Comparison of ENCODE assay signal across 1 cellular context in the genomic region with DNA sequence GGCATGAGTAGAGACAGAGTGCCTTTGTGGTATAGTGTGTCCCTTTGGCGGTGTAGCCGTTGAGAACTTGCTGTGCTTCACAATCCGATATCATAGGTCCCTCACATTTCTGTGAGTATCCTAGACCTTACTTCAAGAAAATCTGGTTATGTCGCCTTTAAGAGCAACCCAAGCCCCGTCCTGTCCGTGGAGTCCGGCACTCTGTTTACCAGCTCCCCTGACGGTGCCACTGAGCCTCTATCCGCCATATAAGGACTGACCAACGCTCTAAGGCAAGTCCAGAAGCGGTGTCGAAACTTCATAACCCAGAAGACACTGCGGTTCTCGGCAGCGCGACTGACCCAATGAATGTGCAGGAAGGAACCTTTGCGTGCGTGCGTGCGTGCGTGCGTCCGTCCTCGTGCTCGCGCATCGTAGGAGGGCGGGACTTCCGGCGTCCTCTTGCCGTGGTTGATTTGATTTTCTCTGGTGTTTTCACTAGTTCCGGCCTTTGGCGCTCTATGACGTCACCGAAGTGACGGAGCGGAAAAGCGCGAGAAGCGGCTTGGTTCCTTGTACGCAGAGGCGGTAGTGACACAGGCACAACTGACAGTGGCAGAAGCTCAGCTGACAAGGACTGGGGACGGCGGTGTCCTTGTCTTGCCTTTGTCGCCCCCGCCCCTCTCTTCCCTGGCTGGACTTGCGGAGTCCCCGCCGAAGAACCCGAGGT.
TF ChIP-seq lines count a peak whose summit lies in the region.

A gene (plus strand): TSS at position 555 of the 709 bp plus-strand sequence. CDS start 1,283 bp downstream, outside the sequence.
A gene (plus strand): TSS at position 555 of the 709 bp plus-strand sequence. CDS start 5,005 bp downstream, outside the sequence.

TF ChIP-seq in liver, 16 proteins besides CTCF, POLR2A, EP300 and RAD21 (continued from another document):
- TF ChIP-seq, protein P1, sequence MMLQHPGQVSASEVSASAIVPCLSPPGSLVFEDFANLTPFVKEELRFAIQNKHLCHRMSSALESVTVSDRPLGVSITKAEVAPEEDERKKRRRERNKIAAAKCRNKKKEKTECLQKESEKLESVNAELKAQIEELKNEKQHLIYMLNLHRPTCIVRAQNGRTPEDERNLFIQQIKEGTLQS (IDR thresholded peaks at IDR 0.05), result no peak
- TF ChIP-seq SP1 (IDR thresholded peaks at IDR 0.05) (peak; percentile 68), JUND (IDR thresholded peaks at IDR 0.05) (peak in 1 of 2 donors; percentile 52), RXRA (IDR thresholded peaks at IDR 0.05) (peak; percentile 33 to 43), HNF4A (conservative IDR thresholded peaks at IDR 0.05) (peak in 1 of 2 donors; percentile 17), NR2F2 (IDR thresholded peaks at IDR 0.05) (peak; percentile 42), FOXA1 (IDR thresholded peaks at IDR 0.05) (no peak), EGR1 (IDR thresholded peaks at IDR 0.05; ENCODE audit: low read depth in 2 of 2) (peak in 1 of 2 donors; percentile 86), HNF4G (IDR thresholded peaks at IDR 0.05) (no peak), TAF1 (conservative IDR thresholded peaks at IDR 0.05) (peak; percentile 50), FOXA2 (IDR thresholded peaks at IDR 0.05) (no peak), YY1 (IDR thresholded peaks at IDR 0.05) (peak; percentile 91)
- TF ChIP-seq, protein P2, sequence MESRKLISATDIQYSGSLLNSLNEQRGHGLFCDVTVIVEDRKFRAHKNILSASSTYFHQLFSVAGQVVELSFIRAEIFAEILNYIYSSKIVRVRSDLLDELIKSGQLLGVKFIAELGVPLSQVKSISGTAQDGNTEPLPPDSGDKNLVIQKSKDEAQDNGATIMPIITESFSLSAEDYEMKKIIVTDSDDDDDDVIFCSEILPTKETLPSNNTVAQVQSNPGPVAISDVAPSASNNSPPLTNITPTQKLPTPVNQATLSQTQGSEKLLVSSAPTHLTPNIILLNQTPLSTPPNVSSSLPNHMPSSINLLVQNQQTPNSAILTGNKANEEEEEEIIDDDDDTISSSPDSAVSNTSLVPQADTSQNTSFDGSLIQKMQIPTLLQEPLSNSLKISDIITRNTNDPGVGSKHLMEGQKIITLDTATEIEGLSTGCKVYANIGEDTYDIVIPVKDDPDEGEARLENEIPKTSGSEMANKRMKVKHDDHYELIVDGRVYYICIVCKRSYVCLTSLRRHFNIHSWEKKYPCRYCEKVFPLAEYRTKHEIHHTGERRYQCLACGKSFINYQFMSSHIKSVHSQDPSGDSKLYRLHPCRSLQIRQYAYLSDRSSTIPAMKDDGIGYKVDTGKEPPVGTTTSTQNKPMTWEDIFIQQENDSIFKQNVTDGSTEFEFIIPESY (IDR thresholded peaks at IDR 0.05), result peak; percentile 97
- TF ChIP-seq, protein P3, sequence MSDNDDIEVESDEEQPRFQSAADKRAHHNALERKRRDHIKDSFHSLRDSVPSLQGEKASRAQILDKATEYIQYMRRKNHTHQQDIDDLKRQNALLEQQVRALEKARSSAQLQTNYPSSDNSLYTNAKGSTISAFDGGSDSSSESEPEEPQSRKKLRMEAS (IDR thresholded peaks at IDR 0.05), result peak; percentile 97
TF ChIP-seq in liver: peak in this region for 11.
